17 cellular contexts compared by ENCODE assay signal in genomic region chr10:88927291-88927690, GRCh38. TPM values are rescaled to one million over a fixed set of nuclear protein-coding genes. Genes with fewer than 3 reads are reported as not detected.
A peak's percentile ranks its signal among the peaks of the same experiment; 100 is the strongest.
DNase-seq lines count a peak whose midpoint lies in the region; ATAC-seq and TF ChIP-seq lines count a peak whose summit lies in the region.
"Had no signal": no experiment of that assay in that cellular context is flagged by ENCODE, and none has a peak within 500 bp of the region (broad histone marks: within the 10 kb centered on the region; RNA-seq: fewer than 3 reads in every experiment).

No MANE protein-coding gene starts in this region.

- POLR2A ChIA-PET in AG04450 (lab: Yijun Ruan, JAX) = interaction anchor here (0.6 to 1.3 kb wide), 4 partner anchors 9 to 47 kb away, joined by 3 to 9 read pairs (median 7); partner anchors contain the start of gene STAMBPL1

- TF ChIP-seq CTCF in AG04450 (IDR thresholded peaks at IDR 0.05; ENCODE audit: low read depth, low read length) (no peak), breast epithelium (IDR thresholded peaks at IDR 0.05) (no peak), right atrium auricular region (IDR thresholded peaks at IDR 0.05) (no peak), gastrocnemius medialis (IDR thresholded peaks at IDR 0.05 in 4 of 5, conservative IDR thresholded peaks at IDR 0.05 in 1 of 5) (no peak), coronary artery (IDR thresholded peaks at IDR 0.05) (no peak)

- H3K27ac ChIP-seq in AG04450 (ENCODE audit: low read depth, low read length) = peak overlapping the region; percentile 69
- H3K27ac ChIP-seq in breast epithelium = peak overlapping the region; percentile 27 to 41
- peak overlapping the region; percentile 57 to 68 for H3K27ac ChIP-seq in right atrium auricular region
- H3K27ac ChIP-seq in gastrocnemius medialis = peak overlapping the region; percentile 23 to 56 (median 44)
- H3K27ac ChIP-seq in coronary artery = peak overlapping the region in 1 of 2 donors; percentile 73
- H3K27ac ChIP-seq: C4-2B had no signal

- H3K4me3 ChIP-seq in AG04450 (ENCODE audit: low read depth, low read length) = no peak overlapping the region
- H3K4me3 ChIP-seq in breast epithelium = no peak overlapping the region
- no peak overlapping the region for H3K4me3 ChIP-seq in right atrium auricular region
- no peak overlapping the region for H3K4me3 ChIP-seq in gastrocnemius medialis
- H3K4me3 ChIP-seq in coronary artery = no peak overlapping the region
- H3K4me3 ChIP-seq: right lobe of liver had no signal

- intact Hi-C loops in breast epithelium (cut with DNase I; ENCODE audit: low total_unique reads) (no loop called here), gastrocnemius medialis (cut with DNase I; ENCODE audit: low total_unique reads) (no loop called here)

- DNase-seq in AG04450 (ENCODE audit: low read depth, low spot score) (no peak), breast epithelium (ENCODE audit: low spot score in 2 of 2) (no peak), right atrium auricular region (ENCODE audit: low spot score) (no peak), gastrocnemius medialis (no peak), RPMI8226 (no peak), coronary artery (ENCODE audit: low spot score) (no peak), glomerular visceral epithelial cell (ENCODE audit: extremely low spot score) (no peak), NCI-H187 (lab: John Stamatoyannopoulos, UW) (no peak)
- DNase-seq: activated B cell treated with CpG ODN at 0.5 μM for 24 hours; central memory CD4-positive, alpha-beta T cell; DMS 273 treated with DMSO at 0.1 percent for 48 hours; left cardiac atrium; NCI-H1105 treated with DMSO at 0.1 percent for 48 hours; NCI-H69; OCI-M1; right lobe of liver had no signal

- no peaks in the 10 kb centered on the region for H3K9me3 ChIP-seq in AG04450 (ENCODE audit: control insufficient read depth, insufficient read depth, low read length)
- H3K9me3 ChIP-seq in breast epithelium = no peaks in the 10 kb centered on the region
- no peaks in the 10 kb centered on the region for H3K9me3 ChIP-seq in right atrium auricular region
- H3K9me3 ChIP-seq in gastrocnemius medialis = no peaks in the 10 kb centered on the region
- H3K9me3 ChIP-seq: right lobe of liver had no signal

- H3K27me3 ChIP-seq in AG04450 (ENCODE audit: control insufficient read depth, insufficient read depth, low read length) (no peaks in the 10 kb centered on the region), breast epithelium (no peaks in the 10 kb centered on the region), right atrium auricular region (no peaks in the 10 kb centered on the region), gastrocnemius medialis (no peaks in the 10 kb centered on the region)
- H3K27me3 ChIP-seq: right lobe of liver had no signal

- no peak for ATAC-seq in gastrocnemius medialis

- CTCF ChIA-PET in AG04450 (lab: Charles Lee) = interaction anchor here (1.1 to 10.0 kb wide), 5 partner anchors 9 to 290 kb away, joined by 3 to 467 read pairs (median 3); no protein-coding TSS in a partner anchor

- in situ Hi-C loops in gastrocnemius medialis (cut with MboI; ENCODE audit: low sequenced_read_pairs in 4 of 4) = no loop called here

- H3K36me3 ChIP-seq in breast epithelium = no peaks in the 10 kb centered on the region
- H3K36me3 ChIP-seq in right atrium auricular region = no peaks in the 10 kb centered on the region
- H3K36me3 ChIP-seq in gastrocnemius medialis = no peaks in the 10 kb centered on the region
- H3K36me3 ChIP-seq: right lobe of liver had no signal

- no peak for TF ChIP-seq POLR2A in breast epithelium (IDR thresholded peaks at IDR 0.05)
- TF ChIP-seq POLR2A in gastrocnemius medialis (IDR thresholded peaks at IDR 0.05) = no peak

- H3K4me1 ChIP-seq in breast epithelium (peaks cover 2 to 4% of the 10 kb centered on the region in 2 donors), right atrium auricular region (peaks cover 0 to 38% of the 10 kb centered on the region in 2 donors), gastrocnemius medialis (peaks cover 8 to 24% of the 10 kb centered on the region in 2 donors)

RNA-seq across cellular contexts. Expression of gene ACTA2, which starts 25.3 kb away (rescaled TPM):
- polyA plus RNA-seq in AG04450 (2011; rRNA removed) = 815 and 1,080 TPM in 2 replicates
- 1,329 and 1,598 TPM in 2 replicates for polyA minus RNA-seq in AG04450 (2011; rRNA and poly(A)+ RNA removed)
- 1,000 to 10,000 TPM in 2 of 3 donors, 10 to 100 TPM in 1; 87.9 to 1,054 (median 1,036) TPM for total RNA-seq in breast epithelium
- total RNA-seq in right atrium auricular region = 1,000 to 10,000 TPM in 1 of 2 donors, 100 to 1,000 TPM in 1; 934 to 1,936 TPM
- total RNA-seq in gastrocnemius medialis = 100 to 1,000 TPM in 1 of 4 donors, 10 to 100 TPM in 3; 23.4 to 119 (median 74.2) TPM

RNA-seq across cellular contexts. Expression of gene STAMBPL1, which starts 47.2 kb away (rescaled TPM):
- 41.6 and 50.3 TPM in 2 replicates for polyA plus RNA-seq in AG04450 (2011; rRNA removed)
- 24.6 and 35.3 TPM in 2 replicates for polyA minus RNA-seq in AG04450 (2011; rRNA and poly(A)+ RNA removed)
- 10 to 100 TPM; 17.1 to 21.0 (median 17.9) TPM for total RNA-seq in breast epithelium
- 10 to 100 TPM in 1 of 2 donors, 1 to 10 TPM in 1; 8.8 to 13.8 TPM for total RNA-seq in right atrium auricular region
- 1 to 10 TPM in 2 of 4 donors, under 1 TPM in 2; 0.72 to 1.4 (median 1.0) TPM for total RNA-seq in gastrocnemius medialis

Comparison
In these comparisons a context has a peak if more than half of its experiments do, and no peak if none do; other contexts are left out.
1. RNA of gene STAMBPL1, which starts 47.2 kb away (total RNA-seq): 17.1 to 21.0 TPM in breast epithelium and 8.8 to 13.8 TPM in right atrium auricular region; 0.72 to 1.4 TPM in gastrocnemius medialis; every median in the first group is over 4 times any median in the second.